11 cellular contexts compared by ENCODE assay signal in genomic region chr19:35938282-35939224, GRCh38. TPM values are rescaled to one million over a fixed set of nuclear protein-coding genes. Genes with fewer than 3 reads are reported as not detected.
DNase-seq lines count a peak whose midpoint lies in the region; ATAC-seq and TF ChIP-seq lines count a peak whose summit lies in the region.
"Had no signal": no experiment of that assay in that cellular context is flagged by ENCODE, and none has a peak within 500 bp of the region (broad histone marks: within the 10 kb centered on the region; RNA-seq: fewer than 3 reads in every experiment).

No MANE protein-coding gene starts in this region.

- ATAC-seq in thoracic aorta (ENCODE audit: insufficient number of reproducible peaks, low FRiP score, low read depth), result no peak
- ATAC-seq in HG02970 (IDR thresholded peaks at IDR 0.05; ENCODE audit: low FRiP score, unreplicated experiment), result no peak

- no peak overlapping the region for H3K9ac ChIP-seq in iPS-20b (ENCODE audit: low read depth, low read length)

- peak overlapping the region; percentile 91 for H3K4me3 ChIP-seq in iPS-20b (ENCODE audit: low read length)
- H3K4me3 ChIP-seq in thoracic aorta, result peak overlapping the region; percentile 95
- peak overlapping the region in 1 of 4 donors; percentile 96 for H3K4me3 ChIP-seq in adrenal gland

- H3K4me3 Mint-ChIP-seq in activated naive CD4-positive, alpha-beta T cell treated with anti-CD3 and anti-CD28 coated beads for 36 hours, result peak overlapping the region; percentile 53
- H3K4me3 Mint-ChIP-seq in activated naive CD8-positive, alpha-beta T cell, result peak overlapping the region; percentile 88

- intact Hi-C loops in activated naive CD4-positive, alpha-beta T cell treated with anti-CD3 and anti-CD28 coated beads for 36 hours (cut with micrococcal nuclease), result no loop called here
- intact Hi-C loops in adrenal gland (cut with DNase I), result loop anchor here (5.0 to 10.0 kb wide), 2 partner anchors 51 to 244 kb away; no protein-coding TSS in a partner anchor

- no peaks in the 10 kb centered on the region for H3K9me3 ChIP-seq in iPS-20b (ENCODE audit: insufficient read depth, low read depth, low read length)
- H3K9me3 ChIP-seq in thoracic aorta, result no peaks in the 10 kb centered on the region
- no peaks in the 10 kb centered on the region for H3K9me3 ChIP-seq in adrenal gland (replicated peaks in 1 of 3)
- H3K9me3 ChIP-seq: MG63, right atrium auricular region had no signal

- 78 to 83% (median 82%) methylated on average over 13 of the region's 13 CpGs for WGBS in adrenal gland, 4 donors

- H3K27ac ChIP-seq in iPS-20b (ENCODE audit: low read length) (no peak overlapping the region), thoracic aorta (no peak overlapping the region), adrenal gland (no peak overlapping the region)
- H3K27ac ChIP-seq: right atrium auricular region had no signal

- H3K27ac Mint-ChIP-seq in activated naive CD4-positive, alpha-beta T cell treated with anti-CD3 and anti-CD28 coated beads for 36 hours, result no peak overlapping the region
- peak overlapping the region; percentile 50 for H3K27ac Mint-ChIP-seq in activated naive CD8-positive, alpha-beta T cell

- H3K4me1 ChIP-seq in iPS-20b (ENCODE audit: insufficient read depth, low read length), result 0 out of 2 replicates have a peak, but pooled peaks cover 4% of the 10 kb centered on the region
- peaks cover 11 to 31% of the 10 kb centered on the region in 2 donors for H3K4me1 ChIP-seq in thoracic aorta (ENCODE audit: control insufficient read depth in 1 of 2, low read depth in 2 of 2)
- H3K4me1 ChIP-seq in adrenal gland (replicated peaks in 1 of 2), result peaks cover 17 to 23% of the 10 kb centered on the region in 2 donors

- CTCF ChIA-PET in activated naive CD4-positive, alpha-beta T cell treated with anti-CD3 and anti-CD28 coated beads for 36 hours (lab: Charles Lee), result interaction anchor here (0.8 kb wide), 1 partner anchor 20 kb away, joined by 3 read pairs; no protein-coding TSS in a partner anchor

- H3K27me3 Mint-ChIP-seq in activated naive CD4-positive, alpha-beta T cell treated with anti-CD3 and anti-CD28 coated beads for 36 hours (ENCODE audit: low read depth), result no peaks in the 10 kb centered on the region
- H3K27me3 Mint-ChIP-seq in activated naive CD8-positive, alpha-beta T cell, result no peaks in the 10 kb centered on the region

- peaks cover 9% of the 10 kb centered on the region; the same call in 1 of the 2 replicates for H3K36me3 ChIP-seq in iPS-20b (ENCODE audit: insufficient read depth, low read depth, low read length)
- H3K36me3 ChIP-seq in thoracic aorta, result peaks cover 3% of the 10 kb centered on the region
- H3K36me3 ChIP-seq in adrenal gland (replicated peaks in 1 of 2), result peaks cover 0 to 6% of the 10 kb centered on the region in 2 donors
- H3K36me3 ChIP-seq: MG63 had no signal

- no peak for DNase-seq in activated naive CD4-positive, alpha-beta T cell treated with anti-CD3 and anti-CD28 coated beads for 36 hours
- no peak for DNase-seq in activated naive CD4-positive, alpha-beta T cell (lab: John Stamatoyannopoulos, UW)
- DNase-seq in thoracic aorta (ENCODE audit: low spot score) (no peak), adrenal gland (no peak), NCI-H1694 treated with DMSO at 0.1 percent for 48 hours (lab: John Stamatoyannopoulos, UW) (no peak)
- DNase-seq: C1 segment of cervical spinal cord, MG63 had no signal

- H3K27me3 ChIP-seq in iPS-20b (ENCODE audit: insufficient read depth, low read length), result no peaks in the 10 kb centered on the region
- no peaks in the 10 kb centered on the region for H3K27me3 ChIP-seq in thoracic aorta (replicated peaks; ENCODE audit: insufficient read depth)
- H3K27me3 ChIP-seq in adrenal gland, result no peaks in the 10 kb centered on the region
- H3K27me3 ChIP-seq: right atrium auricular region had no signal

- H3K9me3 Mint-ChIP-seq in activated naive CD4-positive, alpha-beta T cell treated with anti-CD3 and anti-CD28 coated beads for 36 hours, result no peaks in the 10 kb centered on the region
- H3K9me3 Mint-ChIP-seq in activated naive CD8-positive, alpha-beta T cell (ENCODE audit: low read depth), result no peaks in the 10 kb centered on the region

- TF ChIP-seq CTCF in thoracic aorta (IDR thresholded peaks at IDR 0.05) (no peak), adrenal gland (IDR thresholded peaks at IDR 0.05) (no peak)

- H3K36me3 Mint-ChIP-seq in activated naive CD4-positive, alpha-beta T cell treated with anti-CD3 and anti-CD28 coated beads for 36 hours (ENCODE audit: low read depth), result peaks cover 4% of the 10 kb centered on the region
- no peaks in the 10 kb centered on the region for H3K36me3 Mint-ChIP-seq in activated naive CD8-positive, alpha-beta T cell

- H3K4me1 Mint-ChIP-seq in activated naive CD4-positive, alpha-beta T cell treated with anti-CD3 and anti-CD28 coated beads for 36 hours (ENCODE audit: low read depth), result peaks cover 30% of the 10 kb centered on the region
- H3K4me1 Mint-ChIP-seq in activated naive CD8-positive, alpha-beta T cell (ENCODE audit: low read depth), result peaks cover 35% of the 10 kb centered on the region

- no peak for TF ChIP-seq POLR2A in adrenal gland (IDR thresholded peaks at IDR 0.05)

RNA-seq across cellular contexts. Expression of gene LRFN3, which starts 2.4 kb away (rescaled TPM):
- total RNA-seq in activated naive CD4-positive, alpha-beta T cell treated with anti-CD3 and anti-CD28 coated beads for 36 hours, result 1 to 10 TPM; 4.0 TPM
- total RNA-seq in thoracic aorta (10 to 100 TPM; 14.3 to 26.7 TPM), adrenal gland (10 to 100 TPM in 7 of 8 donors, 1 to 10 TPM in 1; 8.7 to 23.3 (median 16.3) TPM)
- polyA plus RNA-seq in adrenal gland, result 1 to 10 TPM; 3.7 to 8.4 (median 7.1) TPM

RNA-seq across cellular contexts. Expression of gene TYROBP, which starts 30.5 kb away (rescaled TPM):
- not detected for total RNA-seq in activated naive CD4-positive, alpha-beta T cell treated with anti-CD3 and anti-CD28 coated beads for 36 hours
- total RNA-seq in thoracic aorta (100 to 1,000 TPM; 155 to 247 TPM), adrenal gland (100 to 1,000 TPM in 7 of 8 donors, 10 to 100 TPM in 1; 63.9 to 323 (median 163) TPM)
- polyA plus RNA-seq in adrenal gland, result 100 to 1,000 TPM in 2 of 3 donors, 10 to 100 TPM in 1; 83.9 to 291 (median 290) TPM

RNA-seq across cellular contexts. Expression of gene HCST, which starts 36.2 kb away (rescaled TPM):
- 10 to 100 TPM; 11.7 to 14.5 TPM for total RNA-seq in activated naive CD4-positive, alpha-beta T cell treated with anti-CD3 and anti-CD28 coated beads for 36 hours
- total RNA-seq in thoracic aorta (10 to 100 TPM in 1 of 2 donors, 1 to 10 TPM in 1; 4.5 to 13.2 TPM), adrenal gland (10 to 100 TPM in 5 of 8 donors, 1 to 10 TPM in 2, not detected in 1; 4.8 to 24.3 (median 10.5) TPM)
- polyA plus RNA-seq in adrenal gland, result 10 to 100 TPM in 2 of 3 donors, 1 to 10 TPM in 1; 2.8 to 97.2 (median 41.4) TPM

RNA-seq across cellular contexts. Expression of gene NFKBID, which starts 38.2 kb away (rescaled TPM):
- total RNA-seq in activated naive CD4-positive, alpha-beta T cell treated with anti-CD3 and anti-CD28 coated beads for 36 hours, result 10 to 100 TPM; 56.2 to 56.4 TPM
- total RNA-seq in thoracic aorta (10 to 100 TPM in 1 of 2 donors, 1 to 10 TPM in 1; 5.4 to 32.6 TPM), adrenal gland (10 to 100 TPM in 2 of 8 donors, 1 to 10 TPM in 6; 1.7 to 10.8 (median 6.9) TPM)
- 10 to 100 TPM in 2 of 3 donors, 1 to 10 TPM in 1; 1.5 to 18.9 (median 14.7) TPM for polyA plus RNA-seq in adrenal gland

RNA-seq across cellular contexts. Expression of gene SDHAF1, which starts 56.4 kb away (rescaled TPM):
- 10 to 100 TPM; 13.1 to 13.8 TPM for total RNA-seq in activated naive CD4-positive, alpha-beta T cell treated with anti-CD3 and anti-CD28 coated beads for 36 hours
- total RNA-seq in thoracic aorta (10 to 100 TPM; 43.0 to 70.5 TPM), adrenal gland (10 to 100 TPM; 19.5 to 68.9 (median 32.5) TPM)
- 10 to 100 TPM; 13.7 to 19.2 (median 15.9) TPM for polyA plus RNA-seq in adrenal gland

Comparison
In these comparisons a context has a peak if more than half of its experiments do, and no peak if none do; other contexts are left out.
1. RNA of gene TYROBP, which starts 30.5 kb away (total RNA-seq): 155 to 247 TPM in thoracic aorta and 63.9 to 323 TPM in adrenal gland; not detected in activated naive CD4-positive, alpha-beta T cell treated with anti-CD3 and anti-CD28 coated beads for 36 hours; every median in the first group is over 10 times any median in the second.